In the genomic region with DNA sequence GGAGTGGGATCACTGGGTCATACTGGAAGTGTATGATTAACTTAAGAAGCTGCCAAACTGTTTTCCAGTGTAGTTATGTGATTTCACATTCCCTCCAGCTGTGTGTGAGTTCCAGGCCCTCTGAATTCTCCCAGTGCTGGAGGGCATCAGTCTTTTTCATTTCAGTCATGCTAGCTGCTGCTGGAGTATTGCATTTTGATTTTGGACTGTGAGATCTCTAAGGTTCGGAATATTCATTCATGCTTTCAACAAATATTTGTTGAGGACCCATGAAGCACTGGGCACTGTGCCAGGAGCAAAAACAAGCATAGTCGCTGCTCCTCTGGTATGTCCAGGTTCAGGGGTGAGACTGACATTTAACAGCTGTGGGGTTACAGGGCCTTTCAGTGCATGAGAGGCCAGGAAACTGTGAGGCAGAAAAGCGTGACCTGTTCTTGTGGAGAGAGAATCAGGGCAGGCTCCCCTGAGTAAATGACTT, we compare ENCODE assay signal across 1 cellular context.
TF ChIP-seq lines count a peak whose summit lies in the region.

No MANE protein-coding gene starts in this region.

TF ChIP-seq in HepG2, 621 proteins besides CTCF, POLR2A, EP300 and RAD21 (continued from another document):
- TF ChIP-seq ZNF710 (CRISPR knock-in tag; IDR thresholded peaks at IDR 0.05; ENCODE audit: borderline replicate concordance) (peak; percentile 77; the same call in 1 of the 2 replicates), NR2F1 (CRISPR knock-in tag; IDR thresholded peaks at IDR 0.05) (peak in 1 of 2 experiments; percentile 52; a peak in 1 of 4 replicates), ZSCAN9 (CRISPR knock-in tag; IDR thresholded peaks at IDR 0.05; ENCODE audit: borderline replicate concordance) (no peak), ZNF883 (CRISPR knock-in tag; IDR thresholded peaks at IDR 0.05; ENCODE audit: not compliant biosample characterization) (no peak), THAP7 (CRISPR knock-in tag; IDR thresholded peaks at IDR 0.05) (no peak), NR2F2 (IDR thresholded peaks at IDR 0.05; ENCODE audit: borderline replicate concordance, low read depth) (0 out of 2 replicates have a peak, but pooled peaks have one; percentile 42), THAP11 (CRISPR knock-in tag; IDR thresholded peaks at IDR 0.05) (no peak), ZNF841 (CRISPR knock-in tag; IDR thresholded peaks at IDR 0.05; ENCODE audit: borderline replicate concordance) (no peak), THYN1 (CRISPR knock-in tag; IDR thresholded peaks at IDR 0.05; ENCODE audit: borderline replicate concordance, low read depth) (no peak), HNF1A (IDR thresholded peaks at IDR 0.05; ENCODE audit: low read depth) (no peak), HNF1A (CRISPR knock-in tag; IDR thresholded peaks at IDR 0.05; ENCODE audit: borderline replicate concordance) (no peak)
- TF ChIP-seq, protein P1, sequence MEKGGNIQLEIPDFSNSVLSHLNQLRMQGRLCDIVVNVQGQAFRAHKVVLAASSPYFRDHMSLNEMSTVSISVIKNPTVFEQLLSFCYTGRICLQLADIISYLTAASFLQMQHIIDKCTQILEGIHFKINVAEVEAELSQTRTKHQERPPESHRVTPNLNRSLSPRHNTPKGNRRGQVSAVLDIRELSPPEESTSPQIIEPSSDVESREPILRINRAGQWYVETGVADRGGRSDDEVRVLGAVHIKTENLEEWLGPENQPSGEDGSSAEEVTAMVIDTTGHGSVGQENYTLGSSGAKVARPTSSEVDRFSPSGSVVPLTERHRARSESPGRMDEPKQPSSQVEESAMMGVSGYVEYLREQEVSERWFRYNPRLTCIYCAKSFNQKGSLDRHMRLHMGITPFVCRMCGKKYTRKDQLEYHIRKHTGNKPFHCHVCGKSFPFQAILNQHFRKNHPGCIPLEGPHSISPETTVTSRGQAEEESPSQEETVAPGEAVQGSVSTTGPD (CRISPR knock-in tag; IDR thresholded peaks at IDR 0.05), result no peak
- TF ChIP-seq, protein P2, sequence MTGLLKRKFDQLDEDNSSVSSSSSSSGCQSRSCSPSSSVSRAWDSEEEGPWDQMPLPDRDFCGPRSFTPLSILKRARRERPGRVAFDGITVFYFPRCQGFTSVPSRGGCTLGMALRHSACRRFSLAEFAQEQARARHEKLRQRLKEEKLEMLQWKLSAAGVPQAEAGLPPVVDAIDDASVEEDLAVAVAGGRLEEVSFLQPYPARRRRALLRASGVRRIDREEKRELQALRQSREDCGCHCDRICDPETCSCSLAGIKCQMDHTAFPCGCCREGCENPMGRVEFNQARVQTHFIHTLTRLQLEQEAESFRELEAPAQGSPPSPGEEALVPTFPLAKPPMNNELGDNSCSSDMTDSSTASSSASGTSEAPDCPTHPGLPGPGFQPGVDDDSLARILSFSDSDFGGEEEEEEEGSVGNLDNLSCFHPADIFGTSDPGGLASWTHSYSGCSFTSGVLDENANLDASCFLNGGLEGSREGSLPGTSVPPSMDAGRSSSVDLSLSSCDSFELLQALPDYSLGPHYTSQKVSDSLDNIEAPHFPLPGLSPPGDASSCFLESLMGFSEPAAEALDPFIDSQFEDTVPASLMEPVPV (CRISPR knock-in tag; IDR thresholded peaks at IDR 0.05), result no peak
- TF ChIP-seq, protein P3, sequence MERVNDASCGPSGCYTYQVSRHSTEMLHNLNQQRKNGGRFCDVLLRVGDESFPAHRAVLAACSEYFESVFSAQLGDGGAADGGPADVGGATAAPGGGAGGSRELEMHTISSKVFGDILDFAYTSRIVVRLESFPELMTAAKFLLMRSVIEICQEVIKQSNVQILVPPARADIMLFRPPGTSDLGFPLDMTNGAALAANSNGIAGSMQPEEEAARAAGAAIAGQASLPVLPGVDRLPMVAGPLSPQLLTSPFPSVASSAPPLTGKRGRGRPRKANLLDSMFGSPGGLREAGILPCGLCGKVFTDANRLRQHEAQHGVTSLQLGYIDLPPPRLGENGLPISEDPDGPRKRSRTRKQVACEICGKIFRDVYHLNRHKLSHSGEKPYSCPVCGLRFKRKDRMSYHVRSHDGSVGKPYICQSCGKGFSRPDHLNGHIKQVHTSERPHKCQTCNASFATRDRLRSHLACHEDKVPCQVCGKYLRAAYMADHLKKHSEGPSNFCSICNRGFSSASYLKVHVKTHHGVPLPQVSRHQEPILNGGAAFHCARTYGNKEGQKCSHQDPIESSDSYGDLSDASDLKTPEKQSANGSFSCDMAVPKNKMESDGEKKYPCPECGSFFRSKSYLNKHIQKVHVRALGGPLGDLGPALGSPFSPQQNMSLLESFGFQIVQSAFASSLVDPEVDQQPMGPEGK (CRISPR knock-in tag; IDR thresholded peaks at IDR 0.05), result 0 out of 2 replicates have a peak, but pooled peaks have one; percentile 24
- TF ChIP-seq, protein P4, sequence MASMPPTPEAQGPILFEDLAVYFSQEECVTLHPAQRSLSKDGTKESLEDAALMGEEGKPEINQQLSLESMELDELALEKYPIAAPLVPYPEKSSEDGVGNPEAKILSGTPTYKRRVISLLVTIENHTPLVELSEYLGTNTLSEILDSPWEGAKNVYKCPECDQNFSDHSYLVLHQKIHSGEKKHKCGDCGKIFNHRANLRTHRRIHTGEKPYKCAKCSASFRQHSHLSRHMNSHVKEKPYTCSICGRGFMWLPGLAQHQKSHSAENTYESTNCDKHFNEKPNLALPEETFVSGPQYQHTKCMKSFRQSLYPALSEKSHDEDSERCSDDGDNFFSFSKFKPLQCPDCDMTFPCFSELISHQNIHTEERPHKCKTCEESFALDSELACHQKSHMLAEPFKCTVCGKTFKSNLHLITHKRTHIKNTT (CRISPR knock-in tag; IDR thresholded peaks at IDR 0.05), result no peak
